ENCODE assay signal across 11 cellular contexts in genomic region chr1:54378157-54378883, GRCh38. TPM values are rescaled to one million over a fixed set of nuclear protein-coding genes. Genes with fewer than 3 reads are reported as not detected.
DNase-seq lines count a peak whose midpoint lies in the region; ATAC-seq, FAIRE-seq and TF ChIP-seq lines count a peak whose summit lies in the region.
"Had no signal": no experiment of that assay in that cellular context is flagged by ENCODE, and none has a peak within 500 bp of the region (broad histone marks: within the 10 kb centered on the region; RNA-seq: fewer than 3 reads in every experiment).

No MANE protein-coding gene starts in this region.

- peaks cover 44% of the 10 kb centered on the region for H3K4me1 ChIP-seq in NT2/D1 (ENCODE audit: insufficient read depth, insufficient read length)
- H3K4me1 ChIP-seq in iPS-18a (ENCODE audit: control insufficient read depth, low read depth, low read length) = peaks cover 76% of the 10 kb centered on the region

- H3K9me3 ChIP-seq in NT2/D1 (ENCODE audit: insufficient read depth, low read length) (no peaks in the 10 kb centered on the region), iPS-18a (ENCODE audit: control insufficient read depth, low read depth, low read length) (no peaks in the 10 kb centered on the region)

- H3K4me3 ChIP-seq in NT2/D1 (ENCODE audit: insufficient read length, low read depth) (no peak overlapping the region), iPS-18a (ENCODE audit: low read length) (peak overlapping the region; percentile 26)

- H3K27me3 ChIP-seq in NT2/D1 (ENCODE audit: insufficient read depth, insufficient read length) (no peaks in the 10 kb centered on the region), iPS-18a (ENCODE audit: control insufficient read depth, insufficient read depth, low read length) (no peaks in the 10 kb centered on the region)

- H3K9ac ChIP-seq in NT2/D1 (ENCODE audit: insufficient read length, low read depth) = peak overlapping the region; percentile 73
- peak overlapping the region; percentile 76 for H3K9ac ChIP-seq in iPS-18a (ENCODE audit: low read length)

- H3K36me3 ChIP-seq in NT2/D1 (ENCODE audit: insufficient read depth, insufficient read length, low read length) (peaks cover 54% of the 10 kb centered on the region), iPS-18a (ENCODE audit: control insufficient read depth, low read depth, low read length) (no peaks in the 10 kb centered on the region)

- peak; percentile 50 for FAIRE-seq in GM12892 (lab: Jason Lieb, UNC)
- FAIRE-seq: HepG2 had no signal

- no peak for ATAC-seq in activated CD4-positive, CD25-positive, alpha-beta regulatory T cell treated with anti-CD3 and anti-CD28 coated beads, Interleukin-2, amount 50 U/mL, for 24 hours
- no peak for ATAC-seq in GM18502 (IDR thresholded peaks at IDR 0.05; ENCODE audit: poor library complexity, unreplicated experiment)
- ATAC-seq in HG03039 (IDR thresholded peaks at IDR 0.05; ENCODE audit: unreplicated experiment) = no peak
- no peak for ATAC-seq in HG03175 (IDR thresholded peaks at IDR 0.05; ENCODE audit: unreplicated experiment)
- ATAC-seq: HepG2, Panc1 had no signal

- no peak for TF ChIP-seq POLR2A in GM12892 (IDR thresholded peaks at IDR 0.05; ENCODE audit: low read depth, low read length)

- H3K27ac ChIP-seq in iPS-18a (ENCODE audit: low read length) = peak overlapping the region; percentile 86

- DNase-seq in GM12892 (ENCODE audit: insufficient read length) = peak; percentile 32
- DNase-seq in NT2/D1 (ENCODE audit: low read depth, low spot score) = peak; percentile 71
- DNase-seq in retina = peak; percentile 88
- DNase-seq: DMS153 had no signal

RNA-seq across cellular contexts. Expression of gene SSBP3, which starts 27.9 kb away (rescaled TPM):
- 15.7 TPM for polyA plus RNA-seq in GM12892 (2012; ENCODE audit: missing spikeins)

Comparison
In these comparisons a context has a peak if more than half of its experiments do, and no peak if none do; other contexts are left out.
1. DNase-seq: peak in every context shown above with its lines; median percentile 88 in retina; 71 in NT2/D1; 32 in GM12892.